21 cellular contexts compared by ENCODE assay signal in genomic region chr1:21857142-21857839, GRCh38. TPM values are rescaled to one million over a fixed set of nuclear protein-coding genes. Genes with fewer than 3 reads are reported as not detected.
A peak's percentile ranks its signal among the peaks of the same experiment; 100 is the strongest.
DNase-seq lines count a peak whose midpoint lies in the region; ATAC-seq and TF ChIP-seq lines count a peak whose summit lies in the region.
"Had no signal": no experiment of that assay in that cellular context is flagged by ENCODE, and none has a peak within 500 bp of the region (broad histone marks: within the 10 kb centered on the region; RNA-seq: fewer than 3 reads in every experiment).

No MANE protein-coding gene starts in this region.

- H3K4me3 Mint-ChIP-seq in CD8-positive, alpha-beta T cell = no peak overlapping the region
- H3K4me3 Mint-ChIP-seq: activated B cell treated with CpG ODN at 0.5 μM for 24 hours; IgD-negative memory B cell; naive thymus-derived CD8-positive, alpha-beta T cell had no signal

- no peaks in the 10 kb centered on the region for H3K9me3 Mint-ChIP-seq in CD8-positive, alpha-beta T cell
- H3K9me3 Mint-ChIP-seq: activated B cell treated with CpG ODN at 0.5 μM for 24 hours; IgD-negative memory B cell; naive thymus-derived CD8-positive, alpha-beta T cell had no signal

- H3K27me3 Mint-ChIP-seq in CD8-positive, alpha-beta T cell (ENCODE audit: low read depth) = no peaks in the 10 kb centered on the region
- H3K27me3 Mint-ChIP-seq: activated B cell treated with CpG ODN at 0.5 μM for 24 hours, IgD-negative memory B cell had no signal

- intact Hi-C loops in CD8-positive, alpha-beta T cell (cut with DNase I, micrococcal nuclease) = no loop called here

- no peaks in the 10 kb centered on the region for H3K36me3 ChIP-seq in CD8-positive, alpha-beta T cell (ENCODE audit: insufficient read depth, low read length)

- no peaks in the 10 kb centered on the region for H3K9me3 ChIP-seq in CD8-positive, alpha-beta T cell (ENCODE audit: low read length)
- H3K9me3 ChIP-seq: adrenal gland, SJSA1 had no signal

- H3K4me1 Mint-ChIP-seq in CD8-positive, alpha-beta T cell (ENCODE audit: low read depth) = no peaks in the 10 kb centered on the region

- peaks cover 6% of the 10 kb centered on the region for H3K36me3 Mint-ChIP-seq in CD8-positive, alpha-beta T cell

- in situ Hi-C loops in astrocyte of the spinal cord (cut with HindIII; ENCODE audit: low sequenced_read_pairs) = no loop called here

- POLR2A ChIA-PET in CD8-positive, alpha-beta T cell (lab: Charles Lee) = no interaction called here

- no peaks in the 10 kb centered on the region for H3K27me3 ChIP-seq in CD8-positive, alpha-beta T cell (ENCODE audit: insufficient read depth, low read length)
- H3K27me3 ChIP-seq: adrenal gland, SJSA1 had no signal

- no peak overlapping the region for H3K27ac ChIP-seq in CD8-positive, alpha-beta T cell (ENCODE audit: low read depth, low read length)
- H3K27ac ChIP-seq: SJSA1 had no signal

- no peak overlapping the region for H3K27ac Mint-ChIP-seq in CD8-positive, alpha-beta T cell
- H3K27ac Mint-ChIP-seq: activated B cell treated with CpG ODN at 0.5 μM for 24 hours had no signal

- no peak for ATAC-seq in CD8-positive, alpha-beta T cell
- no peak for ATAC-seq in HG02610 (IDR thresholded peaks at IDR 0.05; ENCODE audit: unreplicated experiment)
- ATAC-seq: naive thymus-derived CD8-positive, alpha-beta T cell; sciatic nerve had no signal

- no peak overlapping the region for H3K4me3 ChIP-seq in astrocyte of the spinal cord (ENCODE audit: low read depth, low read length)
- H3K4me3 ChIP-seq in CD8-positive, alpha-beta T cell (ENCODE audit: low read depth, low read length) = no peak overlapping the region
- H3K4me3 ChIP-seq: adrenal gland, SJSA1 had no signal

- H3K4me1 ChIP-seq in CD8-positive, alpha-beta T cell (ENCODE audit: insufficient read depth, low read length) = no peaks in the 10 kb centered on the region

- DNase-seq in CMK (ENCODE audit: low read depth) = peak; percentile 95
- DNase-seq in LHCN-M2 (ENCODE audit: low read depth) = peak; percentile 93
- DNase-seq in astrocyte of the spinal cord (ENCODE audit: low read depth, low spot score) = peak; percentile 53
- peak; percentile 82 for DNase-seq in myocyte (ENCODE audit: low read depth)
- no peak for DNase-seq in CD8-positive, alpha-beta T cell
- no peak for DNase-seq in hippocampal formation (lab: John Stamatoyannopoulos, UW)
- DNase-seq in SKM-1 treated with dmso at 0.1 percent for 144 hours (lab: John Stamatoyannopoulos, UW; ENCODE audit: unreplicated experiment) = no peak
- DNase-seq: activated B cell treated with CpG ODN at 0.5 μM for 24 hours; activated T-cell treated with anti-CD3 and anti-CD28 coated beads for 4 hours; naive thymus-derived CD8-positive, alpha-beta T cell; NCI-H1930; NCI-H82; substantia nigra had no signal

- CTCF ChIA-PET in CD8-positive, alpha-beta T cell (lab: Charles Lee) = no interaction called here

- TF ChIP-seq CTCF in astrocyte of the spinal cord (IDR thresholded peaks at IDR 0.05; ENCODE audit: low read depth, low read length) = no peak
- no peak for TF ChIP-seq CTCF in CD8-positive, alpha-beta T cell (IDR thresholded peaks at IDR 0.05)

RNA-seq across cellular contexts. Expression of gene LDLRAD2, which starts 45.2 kb away (rescaled TPM):
- not detected in 2 replicates for total RNA-seq in LHCN-M2 (2014; rRNA removed)
- 20.7 TPM for polyA plus RNA-seq in LHCN-M2 (2012)
- not detected in 2 replicates for total RNA-seq in myocyte
- polyA plus RNA-seq in myocyte (2012) = 50.9 TPM
- total RNA-seq in CD8-positive, alpha-beta T cell = not detected
- total RNA-seq: dermis microvascular lymphatic vessel endothelial cell; glomerular endothelial cell; naive thymus-derived CD8-positive, alpha-beta T cell; SJSA1 had no signal
- polyA plus RNA-seq: CD14-positive monocyte; naive thymus-derived CD8-positive, alpha-beta T cell had no signal

Comparison
In these comparisons a context has a peak if more than half of its experiments do, and no peak if none do; other contexts are left out.
1. DNase-seq: peak in CMK (single experiment), LHCN-M2 (single experiment), astrocyte of the spinal cord (single experiment) and myocyte (single experiment); none in CD8-positive, alpha-beta T cell (0 of 7), hippocampal formation (0 of 2) and SKM-1 treated with dmso at 0.1 percent for 144 hours (single experiment).